23 cellular contexts compared by ENCODE assay signal in the genomic region with DNA sequence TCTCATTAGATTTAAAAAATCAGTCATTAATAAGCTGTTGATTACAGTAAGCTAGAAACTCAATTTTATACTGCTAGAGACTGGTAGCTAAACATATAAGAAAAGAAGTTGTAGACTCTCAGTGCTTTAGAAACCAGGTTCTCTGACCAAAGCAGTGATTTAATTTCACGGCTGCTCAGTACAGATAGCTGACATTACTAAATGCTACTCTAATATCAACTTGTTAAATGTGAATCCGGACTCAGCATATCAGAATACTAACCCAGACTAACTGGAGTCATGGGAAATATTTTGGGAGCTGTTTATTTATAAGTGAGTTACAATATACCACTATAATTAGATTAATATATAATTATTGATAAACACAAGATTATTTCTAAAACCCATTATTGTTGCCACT.
DNase-seq lines count a peak whose midpoint lies in the region; ATAC-seq and TF ChIP-seq lines count a peak whose summit lies in the region.
"Had no signal": no experiment of that assay in that cellular context is flagged by ENCODE, and none has a peak within 500 bp of the region (broad histone marks: within the 10 kb centered on the region; RNA-seq: fewer than 3 reads in every experiment).

No MANE protein-coding gene starts in this region.

- CTCF ChIA-PET in IMR-90 (lab: Yijun Ruan, JAX): no interaction called here

- H2BK20ac ChIP-seq in IMR-90 (ENCODE audit: low read depth, low read length): no peak overlapping the region

- DNase-seq in A172 (ENCODE audit: low spot score): peak; percentile 37
- DNase-seq in IMR-90: no peak
- DNase-seq in astrocyte of the cerebellum (ENCODE audit: low read depth): no peak
- DNase-seq in foreskin keratinocyte: no peak
- no peak for DNase-seq in NCI-H1417 treated with DMSO at 0.1 percent for 48 hours (lab: John Stamatoyannopoulos, UW)
- DNase-seq in activated CD4-positive, alpha-beta T cell treated with anti-CD3 and anti-CD28 coated beads, Interleukin-2, amount 50 U/mL, for 48 hours: no peak
- no peak for DNase-seq in stimulated activated effector memory CD8-positive, alpha-beta T cell treated with anti-CD3 and anti-CD28 coated beads, Interleukin-12 subunit alpha, Interleukin-12 subunit beta, amount 100 ng/mL, for 72 hours (ENCODE audit: low spot score in 2 of 2)
- DNase-seq in nephron progenitor cell: no peak
- DNase-seq: 8988T; activated CD4-positive, alpha-beta T cell treated with anti-CD3 and anti-CD28 coated beads for 36 hours; activated naive CD4-positive, alpha-beta T cell treated with anti-CD3 and anti-CD28 coated beads, Interleukin-2, amount 10 ng/mL, durations not matched to agents 7 days and 5 days; activated T-cell treated with anti-CD3 and anti-CD28 coated beads, Interleukin-2, amount 50 U/mL, for 72 hours; effector CD8-positive, alpha-beta T cell; KBM-7; NCI-H187; NCI-H69; nucleus accumbens; right cardiac atrium; upper lobe of right lung had no signal

- peak overlapping the region; percentile 80 for H2BK5ac ChIP-seq in IMR-90 (ENCODE audit: low read depth, low read length, poor library complexity, severe bottlenecking)

- no peak for TF ChIP-seq RAD21 in IMR-90 (IDR thresholded peaks at IDR 0.05; ENCODE audit: low read length)

- peaks cover 13% of the 10 kb centered on the region for H3K9me1 ChIP-seq in IMR-90 (ENCODE audit: insufficient read depth, low read length)

- no peak overlapping the region for H3K4ac ChIP-seq in IMR-90 (ENCODE audit: low read depth, low read length)

- no peak overlapping the region for H4K91ac ChIP-seq in IMR-90 (ENCODE audit: insufficient read depth, low read depth, low read length)

- H4K20me1 ChIP-seq in IMR-90 (ENCODE audit: insufficient read depth, low read length): no peaks in the 10 kb centered on the region

- H3K4me1 Mint-ChIP-seq in stimulated activated effector memory CD8-positive, alpha-beta T cell treated with anti-CD3 and anti-CD28 coated beads, Interleukin-12 subunit alpha, Interleukin-12 subunit beta, amount 100 ng/mL, for 72 hours: no peaks in the 10 kb centered on the region
- H3K4me1 Mint-ChIP-seq in nephron progenitor cell: peaks cover 10% of the 10 kb centered on the region
- H3K4me1 Mint-ChIP-seq: activated naive CD4-positive, alpha-beta T cell treated with anti-CD3 and anti-CD28 coated beads, Interleukin-2, amount 10 ng/mL, durations not matched to agents 7 days and 5 days had no signal

- peaks cover 23 to 41% of the 10 kb centered on the region in 2 experiments for H3K79me1 ChIP-seq in IMR-90 (ENCODE audit: low read depth in 1 of 2, low read length in 2 of 2)

- TF ChIP-seq CTCF in IMR-90 (conservative IDR thresholded peaks at IDR 0.05; ENCODE audit: low read depth, low read length): no peak
- TF ChIP-seq CTCF in astrocyte of the cerebellum (IDR thresholded peaks at IDR 0.05; ENCODE audit: low read depth, low read length, missing control alignments): no peak
- TF ChIP-seq CTCF in foreskin keratinocyte (conservative IDR thresholded peaks at IDR 0.05): no peak
- TF ChIP-seq CTCF in nephron progenitor cell (IDR thresholded peaks at IDR 0.05): no peak

- H3K27ac Mint-ChIP-seq in stimulated activated effector memory CD8-positive, alpha-beta T cell treated with anti-CD3 and anti-CD28 coated beads, Interleukin-12 subunit alpha, Interleukin-12 subunit beta, amount 100 ng/mL, for 72 hours: no peak overlapping the region
- H3K27ac Mint-ChIP-seq in nephron progenitor cell: no peak overlapping the region
- H3K27ac Mint-ChIP-seq: activated CD4-positive, alpha-beta T cell treated with anti-CD3 and anti-CD28 coated beads for 36 hours; activated naive CD4-positive, alpha-beta T cell treated with anti-CD3 and anti-CD28 coated beads, Interleukin-2, amount 10 ng/mL, durations not matched to agents 7 days and 5 days; activated T-cell treated with anti-CD3 and anti-CD28 coated beads, Interleukin-2, amount 50 U/mL, for 72 hours had no signal

- H3K4me3 ChIP-seq in IMR-90 (ENCODE audit: insufficient read depth, low read depth, low read length) (peak overlapping the region; percentile 35; the same call in 1 of the 2 replicates), astrocyte of the cerebellum (ENCODE audit: low read depth, low read length) (peak overlapping the region; percentile 4)
- H3K4me3 ChIP-seq: ascending aorta, upper lobe of right lung had no signal

- peak overlapping the region; percentile 19; the same call in 1 of the 2 replicates for H3K9ac ChIP-seq in IMR-90 (ENCODE audit: low read depth, low read length)

- no peaks in the 10 kb centered on the region for H3K36me3 Mint-ChIP-seq in stimulated activated effector memory CD8-positive, alpha-beta T cell treated with anti-CD3 and anti-CD28 coated beads, Interleukin-12 subunit alpha, Interleukin-12 subunit beta, amount 100 ng/mL, for 72 hours
- no peaks in the 10 kb centered on the region for H3K36me3 Mint-ChIP-seq in nephron progenitor cell (ENCODE audit: low read depth)
- H3K36me3 Mint-ChIP-seq: activated naive CD4-positive, alpha-beta T cell treated with anti-CD3 and anti-CD28 coated beads, Interleukin-2, amount 10 ng/mL, durations not matched to agents 7 days and 5 days had no signal

- BruUV-seq in IMR-90 (replicated peaks; lab: Mats Ljungman, UMichigan): no TSS peak

- dilution Hi-C loops in IMR-90 (cut with HindIII; ENCODE audit: low sequenced_read_pairs, unreplicated experiment): no loop called here

- no peak overlapping the region for H3K27ac ChIP-seq in IMR-90 (ENCODE audit: insufficient read depth, low read length)
- peak overlapping the region; percentile 59 for H3K27ac ChIP-seq in foreskin keratinocyte
- H3K27ac ChIP-seq: ascending aorta, upper lobe of right lung had no signal

- no peaks in the 10 kb centered on the region for H3K27me3 Mint-ChIP-seq in nephron progenitor cell (ENCODE audit: low read depth, poor library complexity)
- H3K27me3 Mint-ChIP-seq: activated CD4-positive, alpha-beta T cell treated with anti-CD3 and anti-CD28 coated beads for 36 hours; activated naive CD4-positive, alpha-beta T cell treated with anti-CD3 and anti-CD28 coated beads, Interleukin-2, amount 10 ng/mL, durations not matched to agents 7 days and 5 days had no signal

- POLR2A ChIA-PET in IMR-90 (lab: Charles Lee; ENCODE audit: unreplicated experiment): no interaction called here

- H3K56ac ChIP-seq in IMR-90 (ENCODE audit: extremely low read depth, insufficient read depth, low read length): peak overlapping the region; percentile 7; the same call in 1 of the 2 replicates

- no peak overlapping the region for H2AFZ ChIP-seq in IMR-90 (replicated peaks; ENCODE audit: low read length, poor library complexity)

- no peak overlapping the region for H2BK15ac ChIP-seq in IMR-90 (ENCODE audit: low read depth, low read length)

- H3K9me3 ChIP-seq in IMR-90 (ENCODE audit: control insufficient read depth, insufficient read depth, low read length): no peaks in the 10 kb centered on the region
- H3K9me3 ChIP-seq: ascending aorta, upper lobe of right lung had no signal

- no peak overlapping the region for H4K5ac ChIP-seq in IMR-90 (ENCODE audit: low read depth, low read length)

- H3K4me1 ChIP-seq in IMR-90 (ENCODE audit: control insufficient read depth, insufficient read depth, low read length) (peaks cover 18% of the 10 kb centered on the region), foreskin keratinocyte (peaks cover 43% of the 10 kb centered on the region)
- H3K4me1 ChIP-seq: ascending aorta, upper lobe of right lung had no signal

- no CpG with 5 or more reads among the region's 2 CpGs for WGBS in IMR-90 (ENCODE audit: extremely low coverage in 2 of 2, insufficient read length in 1 of 2), 2 experiments

- intact Hi-C loops in IMR-90 (cut with micrococcal nuclease): loop anchor here (10.0 kb wide), 1 partner anchor 512 kb away; no protein-coding TSS in a partner anchor

- no peaks in the 10 kb centered on the region for H3K9me3 Mint-ChIP-seq in stimulated activated effector memory CD8-positive, alpha-beta T cell treated with anti-CD3 and anti-CD28 coated beads, Interleukin-12 subunit alpha, Interleukin-12 subunit beta, amount 100 ng/mL, for 72 hours
- no peaks in the 10 kb centered on the region for H3K9me3 Mint-ChIP-seq in nephron progenitor cell
- H3K9me3 Mint-ChIP-seq: activated naive CD4-positive, alpha-beta T cell treated with anti-CD3 and anti-CD28 coated beads, Interleukin-2, amount 10 ng/mL, durations not matched to agents 7 days and 5 days; activated T-cell treated with anti-CD3 and anti-CD28 coated beads, Interleukin-2, amount 50 U/mL, for 72 hours had no signal

- peak overlapping the region; percentile 20; the same call in 1 of the 2 replicates for H3K18ac ChIP-seq in IMR-90 (ENCODE audit: low read depth, low read length)

- H3K23ac ChIP-seq in IMR-90 (ENCODE audit: low read depth, low read length): no peak overlapping the region; the same call in 1 of the 2 replicates

- in situ Hi-C loops in IMR-90 (cut with MboI; ENCODE audit: low sequenced_read_pairs) (loop anchor here (10.0 kb wide), 1 partner anchor 268 kb away; no protein-coding TSS in a partner anchor), astrocyte of the cerebellum (cut with HindIII; ENCODE audit: low sequenced_read_pairs) (no loop called here)

- H3K14ac ChIP-seq in IMR-90 (replicated peaks; ENCODE audit: low read depth, low read length): peak overlapping the region; percentile 23; the same call in 1 of the 2 replicates

- H4K8ac ChIP-seq in IMR-90 (ENCODE audit: low read depth in 2 of 2, low read length in 2 of 2): peak overlapping the region in 1 of 2 experiments; percentile 4; a peak in 1 of 4 replicates

- H2BK120ac ChIP-seq in IMR-90 (ENCODE audit: low read depth, low read length): peak overlapping the region; percentile 35; the same call in 1 of the 2 replicates

- no peak overlapping the region for H2AK9ac ChIP-seq in IMR-90 (replicated peaks; ENCODE audit: low read depth, low read length, poor library complexity)

- no peak for TF ChIP-seq POLR2A in IMR-90 (IDR thresholded peaks at IDR 0.05; ENCODE audit: low read depth, low read length)

- H3K36me3 ChIP-seq in IMR-90 (ENCODE audit: control insufficient read depth, insufficient read depth, low read length): no peaks in the 10 kb centered on the region; the same call in 1 of the 2 replicates
- H3K36me3 ChIP-seq: ascending aorta, upper lobe of right lung had no signal

- peak overlapping the region; percentile 79 for H3K4me2 ChIP-seq in IMR-90 (ENCODE audit: low read depth, low read length)

- ATAC-seq in IMR-90 (ENCODE audit: low read depth) (no peak), foreskin keratinocyte (no peak)
- ATAC-seq in stimulated activated effector memory CD8-positive, alpha-beta T cell treated with anti-CD3 and anti-CD28 coated beads, Interleukin-12 subunit alpha, Interleukin-12 subunit beta, amount 100 ng/mL, for 72 hours: no peak
- ATAC-seq: activated CD4-positive, alpha-beta T cell treated with anti-CD3 and anti-CD28 coated beads for 36 hours; activated T-cell treated with anti-CD3 and anti-CD28 coated beads, Interleukin-2, amount 50 U/mL, for 72 hours; esophagus mucosa; HCT116; right cardiac atrium; Right ventricle myocardium inferior; upper lobe of right lung had no signal

- no peak overlapping the region for H3K4me3 Mint-ChIP-seq in stimulated activated effector memory CD8-positive, alpha-beta T cell treated with anti-CD3 and anti-CD28 coated beads, Interleukin-12 subunit alpha, Interleukin-12 subunit beta, amount 100 ng/mL, for 72 hours
- H3K4me3 Mint-ChIP-seq in nephron progenitor cell: no peak overlapping the region
- H3K4me3 Mint-ChIP-seq: activated CD4-positive, alpha-beta T cell treated with anti-CD3 and anti-CD28 coated beads for 36 hours; activated naive CD4-positive, alpha-beta T cell treated with anti-CD3 and anti-CD28 coated beads, Interleukin-2, amount 10 ng/mL, durations not matched to agents 7 days and 5 days; activated T-cell treated with anti-CD3 and anti-CD28 coated beads, Interleukin-2, amount 50 U/mL, for 72 hours had no signal

- no peak overlapping the region for H2AK5ac ChIP-seq in IMR-90 (ENCODE audit: low read depth, low read length)

- H3K27me3 ChIP-seq in IMR-90 (ENCODE audit: control insufficient read depth, insufficient read depth, low read length) (no peaks in the 10 kb centered on the region), foreskin keratinocyte (no peaks in the 10 kb centered on the region)
- H3K27me3 ChIP-seq: ascending aorta, upper lobe of right lung had no signal
